In genomic region chr5:135399838-135400542, GRCh38 we compare ENCODE assay signal across 1 cellular context.
TF ChIP-seq lines count a peak whose summit lies in the region.

No MANE protein-coding gene starts in this region.

TF ChIP-seq in HepG2, 621 proteins besides CTCF, POLR2A, EP300 and RAD21:
- no peak for TF ChIP-seq ZNF747 (CRISPR knock-in tag; IDR thresholded peaks at IDR 0.05; ENCODE audit: borderline replicate concordance)
- peak; percentile 60 for TF ChIP-seq PRPF4 (IDR thresholded peaks at IDR 0.05; ENCODE audit: low read depth, low read length, poor library complexity, severe bottlenecking)
- no peak for TF ChIP-seq ZNF430 (CRISPR knock-in tag; IDR thresholded peaks at IDR 0.05)
- no peak for TF ChIP-seq KLF13 (CRISPR knock-in tag; IDR thresholded peaks at IDR 0.05)
- TF ChIP-seq ZNF317 (CRISPR knock-in tag; IDR thresholded peaks at IDR 0.05): no peak
- TF ChIP-seq, protein P1, sequence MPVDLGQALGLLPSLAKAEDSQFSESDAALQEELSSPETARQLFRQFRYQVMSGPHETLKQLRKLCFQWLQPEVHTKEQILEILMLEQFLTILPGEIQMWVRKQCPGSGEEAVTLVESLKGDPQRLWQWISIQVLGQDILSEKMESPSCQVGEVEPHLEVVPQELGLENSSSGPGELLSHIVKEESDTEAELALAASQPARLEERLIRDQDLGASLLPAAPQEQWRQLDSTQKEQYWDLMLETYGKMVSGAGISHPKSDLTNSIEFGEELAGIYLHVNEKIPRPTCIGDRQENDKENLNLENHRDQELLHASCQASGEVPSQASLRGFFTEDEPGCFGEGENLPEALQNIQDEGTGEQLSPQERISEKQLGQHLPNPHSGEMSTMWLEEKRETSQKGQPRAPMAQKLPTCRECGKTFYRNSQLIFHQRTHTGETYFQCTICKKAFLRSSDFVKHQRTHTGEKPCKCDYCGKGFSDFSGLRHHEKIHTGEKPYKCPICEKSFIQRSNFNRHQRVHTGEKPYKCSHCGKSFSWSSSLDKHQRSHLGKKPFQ (CRISPR knock-in tag; IDR thresholded peaks at IDR 0.05; ENCODE audit: insufficient replicate concordance): no peak
